ENCODE assay signal across 8 cellular contexts in genomic region chr2:73984203-73984921, GRCh38. TPM values are rescaled to one million over a fixed set of nuclear protein-coding genes. Genes with fewer than 3 reads are reported as not detected.
DNase-seq lines count a peak whose midpoint lies in the region; ATAC-seq and TF ChIP-seq lines count a peak whose summit lies in the region.

Gene TET3, plus strand, starts transcription at chr2:73984910. Its CDS starts 1,494 bp downstream, at chr2:73986404.

- peak within 1 kb of the TSS; percentile 76 for H3K4me3 ChIP-seq in CD4-positive, CD25-positive, alpha-beta regulatory T cell (ENCODE audit: low read depth, low read length)
- peak within 1 kb of the TSS; percentile 64 for H3K4me3 ChIP-seq in HUES48 (ENCODE audit: low read depth, low read length)
- H3K4me3 ChIP-seq in uterus, result peak within 1 kb of the TSS; percentile 36 to 42

- peak within 1 kb of the TSS; percentile 89 to 92 (median 90) for H3K4me3 Mint-ChIP-seq in CD4-positive, CD25-positive, alpha-beta regulatory T cell
- H3K4me3 Mint-ChIP-seq in natural killer cell, result peak within 1 kb of the TSS; percentile 92

- DNase-seq in CD4-positive, CD25-positive, alpha-beta regulatory T cell, result peak in 1 of 3 donors; percentile 74
- DNase-seq in activated CD8-positive, alpha-beta memory T cell treated with anti-CD3 and anti-CD28 coated beads for 24 hours, result peak; percentile 87
- no peak for DNase-seq in natural killer cell
- peak; percentile 19 to 46 for DNase-seq in uterus

- intact Hi-C loops in natural killer cell (cut with micrococcal nuclease) (loop anchor here (2.0 to 10.0 kb wide), 3 partner anchors 48 to 160 kb away; partner anchors contain the start of genes BOLA3 and DGUOK), uterus (cut with DNase I; ENCODE audit: low total_unique reads) (no loop called here)

- no peaks in the 10 kb centered on the region for H3K36me3 ChIP-seq in CD4-positive, CD25-positive, alpha-beta regulatory T cell (ENCODE audit: control insufficient read depth, insufficient read depth, low read length)
- H3K36me3 ChIP-seq in HUES48 (ENCODE audit: control insufficient read depth, insufficient read depth, low read length) (peaks cover 13% of the 10 kb centered on the region), uterus (no peaks in the 10 kb centered on the region)

- no peaks in the 10 kb centered on the region for H3K9me3 ChIP-seq in CD4-positive, CD25-positive, alpha-beta regulatory T cell (ENCODE audit: control insufficient read depth in 2 of 2, low read length in 2 of 2)
- no peaks in the 10 kb centered on the region for H3K9me3 ChIP-seq in HUES48 (ENCODE audit: control insufficient read depth, insufficient read depth, low read length)
- no peaks in the 10 kb centered on the region for H3K9me3 ChIP-seq in uterus

- H3K27me3 Mint-ChIP-seq in CD4-positive, CD25-positive, alpha-beta regulatory T cell, result no peaks in the 10 kb centered on the region
- peaks cover 24 to 31% of the 10 kb centered on the region in 2 donors for H3K27me3 Mint-ChIP-seq in natural killer cell (ENCODE audit: low read depth in 2 of 2)

- H3K4me1 ChIP-seq in CD4-positive, CD25-positive, alpha-beta regulatory T cell (ENCODE audit: control insufficient read depth, insufficient read depth, low read length, poor library complexity, severe bottlenecking), result peaks cover 75% of the 10 kb centered on the region
- H3K4me1 ChIP-seq in HUES48 (ENCODE audit: control insufficient read depth, insufficient read depth, low read length) (peaks cover 57% of the 10 kb centered on the region), uterus (peaks cover 0 to 7% of the 10 kb centered on the region in 2 donors)

- no peaks in the 10 kb centered on the region for H3K27me3 ChIP-seq in CD4-positive, CD25-positive, alpha-beta regulatory T cell (ENCODE audit: control insufficient read depth, insufficient read depth, low read length)
- H3K27me3 ChIP-seq in HUES48 (ENCODE audit: control insufficient read depth, insufficient read depth, low read length) (peaks cover 51% of the 10 kb centered on the region), uterus (no peaks in the 10 kb centered on the region)

- no peak for TF ChIP-seq POLR2A in uterus (IDR thresholded peaks at IDR 0.05)

- ATAC-seq in CD4-positive, CD25-positive, alpha-beta regulatory T cell (ENCODE audit: low read depth in 2 of 2), result peak; percentile 48 to 56
- ATAC-seq in GM19328 (IDR thresholded peaks at IDR 0.05; ENCODE audit: unreplicated experiment) (peak; percentile 35), esophagus mucosa (peak; percentile 29), natural killer cell (peak; percentile 68 to 80 (median 79)), GM21786 (IDR thresholded peaks at IDR 0.05; ENCODE audit: unreplicated experiment) (no peak)

- no peaks in the 10 kb centered on the region for H3K9me3 Mint-ChIP-seq in CD4-positive, CD25-positive, alpha-beta regulatory T cell
- H3K9me3 Mint-ChIP-seq in natural killer cell, result no peaks in the 10 kb centered on the region

- H3K36me3 Mint-ChIP-seq in CD4-positive, CD25-positive, alpha-beta regulatory T cell, result peaks cover 5% of the 10 kb centered on the region
- H3K36me3 Mint-ChIP-seq in natural killer cell, result no peaks in the 10 kb centered on the region

- peak within 1 kb of the TSS; percentile 80 for H3K27ac ChIP-seq in CD4-positive, CD25-positive, alpha-beta regulatory T cell (ENCODE audit: insufficient read depth, low read length, poor library complexity, severe bottlenecking)
- H3K27ac ChIP-seq in HUES48 (ENCODE audit: low read depth, low read length) (peak within 1 kb of the TSS; percentile 61), uterus (peak within 1 kb of the TSS; percentile 25 to 57)

- H3K9ac ChIP-seq in HUES48 (ENCODE audit: low read depth, low read length), result peak within 1 kb of the TSS; percentile 69

- peaks cover 30 to 83% (median 65%) of the 10 kb centered on the region in 4 donors for H3K4me1 Mint-ChIP-seq in CD4-positive, CD25-positive, alpha-beta regulatory T cell
- peaks cover 55 to 66% of the 10 kb centered on the region in 2 donors for H3K4me1 Mint-ChIP-seq in natural killer cell

- peak within 1 kb of the TSS; percentile 90 to 93 (median 92) for H3K27ac Mint-ChIP-seq in CD4-positive, CD25-positive, alpha-beta regulatory T cell
- peak within 1 kb of the TSS; percentile 84 for H3K27ac Mint-ChIP-seq in natural killer cell

- no peak for TF ChIP-seq CTCF in natural killer cell (IDR thresholded peaks at IDR 0.05)
- TF ChIP-seq CTCF in uterus (IDR thresholded peaks at IDR 0.05), result no peak

RNA-seq across cellular contexts. Expression of gene TET3, which starts in this region (rescaled TPM):
- 26.3 TPM for total RNA-seq in CD4-positive, CD25-positive, alpha-beta regulatory T cell
- under 1 TPM; 0.22 to 0.30 (median 0.26) TPM for polyA plus RNA-seq in CD4-positive, CD25-positive, alpha-beta regulatory T cell
- total RNA-seq in esophagus mucosa, result 18.8 TPM
- total RNA-seq in natural killer cell, result 10 to 100 TPM; 40.0 to 47.9 (median 45.3) TPM
- 10 to 100 TPM in 2 of 4 donors, 1 to 10 TPM in 2; 1.3 to 12.0 (median 7.8) TPM for total RNA-seq in uterus
